ENCODE assay signal across 14 cellular contexts in genomic region chr6:149064026-149065017, GRCh38.
DNase-seq lines count a peak whose midpoint lies in the region; ATAC-seq and TF ChIP-seq lines count a peak whose summit lies in the region.
"Had no signal": no experiment of that assay in that cellular context is flagged by ENCODE, and none has a peak within 500 bp of the region (broad histone marks: within the 10 kb centered on the region; RNA-seq: fewer than 3 reads in every experiment).

No MANE protein-coding gene starts in this region.

- peaks cover 32 to 56% (median 48%) of the 10 kb centered on the region in 3 donors for H3K4me1 Mint-ChIP-seq in CD8-positive, alpha-beta memory T cell
- peaks cover 56% of the 10 kb centered on the region for H3K4me1 Mint-ChIP-seq in activated B cell treated with CpG ODN at 0.5 μM for 24 hours
- H3K4me1 Mint-ChIP-seq in naive B cell, result peaks cover 28 to 48% (median 32%) of the 10 kb centered on the region in 3 donors
- H3K4me1 Mint-ChIP-seq in Caco-2 (ENCODE audit: low read depth, unreplicated experiment), result no peaks in the 10 kb centered on the region

- CTCF ChIA-PET in CD8-positive, alpha-beta memory T cell (lab: Charles Lee), result interaction anchor here (1.0 to 4.4 kb wide), 8 partner anchors 9 to 370 kb away, joined by 3 to 14 read pairs (median 4); no protein-coding TSS in a partner anchor
- CTCF ChIA-PET in activated B cell treated with CpG ODN at 0.5 μM for 24 hours (lab: Charles Lee), result interaction anchor here (0.7 to 1.2 kb wide), 4 partner anchors 17 to 368 kb away, joined by 3 read pairs; no protein-coding TSS in a partner anchor
- CTCF ChIA-PET in Caco-2 (lab: Charles Lee), result no interaction called here

- no peaks in the 10 kb centered on the region for H3K9me3 Mint-ChIP-seq in CD8-positive, alpha-beta memory T cell
- no peaks in the 10 kb centered on the region for H3K9me3 Mint-ChIP-seq in activated B cell treated with CpG ODN at 0.5 μM for 24 hours
- no peaks in the 10 kb centered on the region for H3K9me3 Mint-ChIP-seq in naive B cell
- H3K9me3 Mint-ChIP-seq in Caco-2 (ENCODE audit: unreplicated experiment), result no peaks in the 10 kb centered on the region

- H3K27ac Mint-ChIP-seq in CD8-positive, alpha-beta memory T cell, result peak overlapping the region in 7 of 8 donors; percentile 4 to 88 (median 50)
- H3K27ac Mint-ChIP-seq in activated B cell treated with CpG ODN at 0.5 μM for 24 hours, result peak overlapping the region; percentile 61
- peak overlapping the region; percentile 69 to 93 (median 84) for H3K27ac Mint-ChIP-seq in naive B cell
- no peak overlapping the region for H3K27ac Mint-ChIP-seq in Caco-2 (ENCODE audit: unreplicated experiment)

- H3K4me3 ChIP-seq in AG10803 (ENCODE audit: low read length), result no peak overlapping the region
- H3K4me3 ChIP-seq in CD8-positive, alpha-beta memory T cell (ENCODE audit: low read length), result no peak overlapping the region
- no peak overlapping the region for H3K4me3 ChIP-seq in Caco-2 (ENCODE audit: low read depth, low read length)

- peaks cover 0 to 1% of the 10 kb centered on the region in 2 donors for H3K27me3 Mint-ChIP-seq in CD8-positive, alpha-beta memory T cell
- H3K27me3 Mint-ChIP-seq in activated B cell treated with CpG ODN at 0.5 μM for 24 hours (no peaks in the 10 kb centered on the region), naive B cell (no peaks in the 10 kb centered on the region), Caco-2 (ENCODE audit: insufficient read depth, unreplicated experiment) (peaks cover 7% of the 10 kb centered on the region)

- peak; percentile 5 for DNase-seq in AG10803 (ENCODE audit: low read depth)
- no peak for DNase-seq in CD8-positive, alpha-beta memory T cell
- no peak for DNase-seq in activated B cell treated with CpG ODN at 0.5 μM for 24 hours
- no peak for DNase-seq in naive B cell
- no peak for DNase-seq in DMS153 (lab: John Stamatoyannopoulos, UW)
- DNase-seq in Caco-2, result no peak
- no peak for DNase-seq in DMS53 (lab: John Stamatoyannopoulos, UW)
- DNase-seq in GM10266 (ENCODE audit: extremely low spot score), result no peak
- DNase-seq: DMS 273 treated with DMSO at 0.1 percent for 48 hours, foreskin keratinocyte, NCI-H2081 treated with DMSO at 0.1 percent for 48 hours, NCI-H526 treated with DMSO at 0.1 percent for 48 hours, PC-3 had no signal

- peaks cover 3 to 5% (median 3%) of the 10 kb centered on the region in 3 donors for H3K36me3 Mint-ChIP-seq in CD8-positive, alpha-beta memory T cell
- H3K36me3 Mint-ChIP-seq in activated B cell treated with CpG ODN at 0.5 μM for 24 hours (ENCODE audit: low read depth), result no peaks in the 10 kb centered on the region
- H3K36me3 Mint-ChIP-seq in naive B cell, result no peaks in the 10 kb centered on the region
- no peaks in the 10 kb centered on the region for H3K36me3 Mint-ChIP-seq in Caco-2 (ENCODE audit: insufficient read depth, unreplicated experiment)

- H3K36me3 ChIP-seq in CD8-positive, alpha-beta memory T cell (ENCODE audit: insufficient read depth, low read length), result no peaks in the 10 kb centered on the region
- no peaks in the 10 kb centered on the region for H3K36me3 ChIP-seq in Caco-2 (ENCODE audit: control insufficient read depth, insufficient read depth, low read length)

- TF ChIP-seq CTCF in AG10803 (conservative IDR thresholded peaks at IDR 0.05; ENCODE audit: low read length), result no peak
- no peak for TF ChIP-seq CTCF in activated B cell treated with CpG ODN at 0.5 μM for 24 hours (IDR thresholded peaks at IDR 0.05)
- no peak for TF ChIP-seq CTCF in Caco-2 (IDR thresholded peaks at IDR 0.05; ENCODE audit: insufficient read depth in 1 of 2, low read depth in 1 of 2, low read length in 1 of 2, severe bottlenecking in 1 of 2, unreplicated experiment in 1 of 2)
- TF ChIP-seq CTCF in GM10266 (IDR thresholded peaks at IDR 0.05; ENCODE audit: control insufficient read depth, insufficient read depth, low read depth, missing control alignments), result no peak

- H3K4me1 ChIP-seq in CD8-positive, alpha-beta memory T cell (ENCODE audit: insufficient read depth, low read length), result peaks cover 46% of the 10 kb centered on the region
- H3K4me1 ChIP-seq in Caco-2, result peaks cover 5% of the 10 kb centered on the region; the same call in 1 of the 2 replicates
- H3K4me1 ChIP-seq: foreskin keratinocyte had no signal

- no peaks in the 10 kb centered on the region for H3K9me3 ChIP-seq in CD8-positive, alpha-beta memory T cell (ENCODE audit: low read length)
- H3K9me3 ChIP-seq in Caco-2, result no peaks in the 10 kb centered on the region

- no peaks in the 10 kb centered on the region for H3K27me3 ChIP-seq in CD8-positive, alpha-beta memory T cell (ENCODE audit: insufficient read depth, low read length, poor library complexity, severe bottlenecking)
- H3K27me3 ChIP-seq in Caco-2 (replicated peaks; ENCODE audit: control insufficient read depth, insufficient read depth, low read length), result no peaks in the 10 kb centered on the region; the same call in 1 of the 2 replicates
- H3K27me3 ChIP-seq: foreskin keratinocyte had no signal

- H3K4me3 Mint-ChIP-seq in CD8-positive, alpha-beta memory T cell, result no peak overlapping the region
- H3K4me3 Mint-ChIP-seq in activated B cell treated with CpG ODN at 0.5 μM for 24 hours, result no peak overlapping the region
- H3K4me3 Mint-ChIP-seq in naive B cell, result peak overlapping the region in 1 of 8 donors; percentile 27
- no peak overlapping the region for H3K4me3 Mint-ChIP-seq in Caco-2 (ENCODE audit: unreplicated experiment)

- intact Hi-C loops in activated B cell treated with CpG ODN at 0.5 μM for 24 hours (cut with micrococcal nuclease), result no loop called here
- intact Hi-C loops in Caco-2 (cut with micrococcal nuclease; ENCODE audit: unreplicated experiment), result no loop called here

- BruUV-seq in Caco-2 (replicated peaks; lab: Mats Ljungman, UMichigan), result no TSS peak

- POLR2A ChIA-PET in CD8-positive, alpha-beta memory T cell (lab: Charles Lee), result interaction anchor here (0.6 kb wide), 1 partner anchor 632 kb away, joined by 3 read pairs; no protein-coding TSS in a partner anchor
- POLR2A ChIA-PET in activated B cell treated with CpG ODN at 0.5 μM for 24 hours (lab: Charles Lee) (interaction anchor here (3.1 kb wide), 1 partner anchor 31 kb away, joined by 22 read pairs; no protein-coding TSS in a partner anchor), Caco-2 (lab: Charles Lee) (no interaction called here)

- H3K27ac ChIP-seq in CD8-positive, alpha-beta memory T cell (ENCODE audit: low read depth, low read length), result no peak overlapping the region
- H3K27ac ChIP-seq: foreskin keratinocyte had no signal

- ATAC-seq in activated B cell treated with CpG ODN at 0.5 μM for 24 hours (ENCODE audit: low read depth), result no peak
- no peak for ATAC-seq in naive B cell (ENCODE audit: low read depth in 2 of 2)
- ATAC-seq: foreskin keratinocyte, PC-3, SK-N-SH treated with all-trans-retinoic acid at 6 μM for 48 hours had no signal
